ENCODE assay signal across 11 cellular contexts in genomic region chr17:30236297-30236624, GRCh38. TPM values are rescaled to one million over a fixed set of nuclear protein-coding genes. Genes with fewer than 3 reads are reported as not detected.
A peak's percentile ranks its signal among the peaks of the same experiment; 100 is the strongest.
DNase-seq lines count a peak whose midpoint lies in the region; ATAC-seq, FAIRE-seq and TF ChIP-seq lines count a peak whose summit lies in the region.
"Had no signal": no experiment of that assay in that cellular context is flagged by ENCODE, and none has a peak within 500 bp of the region (broad histone marks: within the 10 kb centered on the region; RNA-seq: fewer than 3 reads in every experiment).

No MANE protein-coding gene starts in this region.

- H3K4me1 Mint-ChIP-seq in Caco-2 (ENCODE audit: low read depth, unreplicated experiment), result peaks cover 36% of the 10 kb centered on the region

- no peak overlapping the region for H2AFZ ChIP-seq in MM.1S (ENCODE audit: low read length)
- H2AFZ ChIP-seq in endothelial cell of umbilical vein (ENCODE audit: low read depth, low read length), result peak overlapping the region; percentile 61
- H2AFZ ChIP-seq in osteoblast (ENCODE audit: low read length), result peak overlapping the region; percentile 78

- H3K9ac ChIP-seq in MM.1S (ENCODE audit: low read length) (no peak overlapping the region), endothelial cell of umbilical vein (replicated peaks; ENCODE audit: extremely low read depth, insufficient read depth, low read length) (no peak overlapping the region)

- H3K27ac ChIP-seq in MM.1S (ENCODE audit: low read length) (no peak overlapping the region), endothelial cell of umbilical vein (ENCODE audit: insufficient read depth, low read depth, low read length) (no peak overlapping the region), osteoblast (ENCODE audit: low read depth, low read length) (no peak overlapping the region)

- intact Hi-C loops in Caco-2 (cut with micrococcal nuclease; ENCODE audit: unreplicated experiment) (loop anchor here (2.0 to 5.0 kb wide), 3 partner anchors 44 to 131 kb away; no protein-coding TSS in a partner anchor), endothelial cell of umbilical vein (cut with micrococcal nuclease) (loop anchor here (5.0 kb wide), 1 partner anchor 109 kb away; no protein-coding TSS in a partner anchor)

- H3K27me3 Mint-ChIP-seq in Caco-2 (ENCODE audit: insufficient read depth, unreplicated experiment), result no peaks in the 10 kb centered on the region

- no peak for ATAC-seq in GM21737 (IDR thresholded peaks at IDR 0.05; ENCODE audit: unreplicated experiment)

- H3K27ac Mint-ChIP-seq in Caco-2 (ENCODE audit: unreplicated experiment), result peak overlapping the region; percentile 91

- H3K36me3 ChIP-seq in Caco-2 (ENCODE audit: control insufficient read depth, insufficient read depth, low read length) (no peaks in the 10 kb centered on the region), MM.1S (replicated peaks; ENCODE audit: insufficient read depth, low read length) (no peaks in the 10 kb centered on the region), endothelial cell of umbilical vein (ENCODE audit: control insufficient read depth in 2 of 2, extremely low read depth in 1 of 2, insufficient read depth in 2 of 2, low read length in 2 of 2) (no peaks in the 10 kb centered on the region), osteoblast (ENCODE audit: insufficient read depth, low read length) (no peaks in the 10 kb centered on the region)

- H3K79me2 ChIP-seq in MM.1S (ENCODE audit: low read length) (no peaks in the 10 kb centered on the region), endothelial cell of umbilical vein (ENCODE audit: control insufficient read depth, insufficient read depth, low read length) (no peaks in the 10 kb centered on the region), osteoblast (ENCODE audit: insufficient read depth, low read length) (no peaks in the 10 kb centered on the region)

- no peaks in the 10 kb centered on the region for H3F3A ChIP-seq in MM.1S (ENCODE audit: insufficient read depth, low read length)

- TF ChIP-seq CTCF in Caco-2 (IDR thresholded peaks at IDR 0.05; ENCODE audit: insufficient read depth in 1 of 2, low read depth in 1 of 2, low read length in 1 of 2, severe bottlenecking in 1 of 2, unreplicated experiment in 1 of 2), result no peak
- no peak for TF ChIP-seq CTCF in MM.1S (IDR thresholded peaks at IDR 0.05; ENCODE audit: low read length)
- no peak for TF ChIP-seq CTCF in endothelial cell of umbilical vein (IDR thresholded peaks at IDR 0.05; ENCODE audit: extremely low read depth in 1 of 2, insufficient read depth in 1 of 2, low read depth in 1 of 2, low read length in 2 of 2)
- no peak for TF ChIP-seq CTCF in osteoblast (IDR thresholded peaks at IDR 0.05; ENCODE audit: extremely low read depth, low read depth, low read length)

- no peaks in the 10 kb centered on the region for H3K27me3 ChIP-seq in Caco-2 (replicated peaks; ENCODE audit: control insufficient read depth, insufficient read depth, low read length)
- H3K27me3 ChIP-seq in MM.1S (replicated peaks; ENCODE audit: insufficient read depth, low read length), result peaks cover 30% of the 10 kb centered on the region
- H3K27me3 ChIP-seq in endothelial cell of umbilical vein (ENCODE audit: control insufficient read depth in 2 of 2, insufficient read depth in 2 of 2, low read length in 2 of 2), result peaks cover 51 to 55% of the 10 kb centered on the region in 2 experiments
- peaks cover 69% of the 10 kb centered on the region for H3K27me3 ChIP-seq in osteoblast (ENCODE audit: insufficient read depth, low read length)

- peak overlapping the region; percentile 98 for H3K4me3 Mint-ChIP-seq in Caco-2 (ENCODE audit: unreplicated experiment)

- H3K9me1 ChIP-seq in endothelial cell of umbilical vein (replicated peaks; ENCODE audit: control insufficient read depth, extremely low read depth, insufficient read depth, low read length), result no peaks in the 10 kb centered on the region

- DNase-seq in Caco-2 (no peak), MM.1S (no peak), endothelial cell of umbilical vein (ENCODE audit: low read depth, low spot score) (no peak), osteoblast (ENCODE audit: insufficient read length, low spot score, missing footprints) (no peak), NCI-H524 (lab: John Stamatoyannopoulos, UW) (no peak), SW480 (ENCODE audit: low spot score) (no peak)
- DNase-seq in stimulated activated naive CD4-positive, alpha-beta T cell treated with Interleukin-2 at 50 U/mL for 16 hours (lab: John Stamatoyannopoulos, UW), result no peak
- DNase-seq: activated CD4-positive, CD25-positive, alpha-beta regulatory T cell treated with anti-CD3 and anti-CD28 coated beads, Interleukin-2, amount 50 U/mL, for 72 hours; midbrain had no signal

- peaks cover 29% of the 10 kb centered on the region for H3K4me1 ChIP-seq in Caco-2
- H3K4me1 ChIP-seq in MM.1S (ENCODE audit: low read length), result no peaks in the 10 kb centered on the region
- H3K4me1 ChIP-seq in endothelial cell of umbilical vein (ENCODE audit: control insufficient read depth, extremely low read depth, insufficient read depth, low read length), result peaks cover 8% of the 10 kb centered on the region
- peaks cover 19% of the 10 kb centered on the region for H3K4me1 ChIP-seq in osteoblast (ENCODE audit: insufficient read depth, low read length)

- dilution Hi-C loops in endothelial cell of umbilical vein (cut with MboI; ENCODE audit: extremely low pct_ligation_motif_present, low sequenced_read_pairs), result no loop called here

- FAIRE-seq in endothelial cell of umbilical vein (lab: Jason Lieb, UNC), result peak; percentile 43
- FAIRE-seq: G401.6 had no signal

- no peaks in the 10 kb centered on the region for H3K9me3 ChIP-seq in Caco-2
- H3K9me3 ChIP-seq in MM.1S (replicated peaks; ENCODE audit: insufficient read depth, low read length), result no peaks in the 10 kb centered on the region
- H3K9me3 ChIP-seq in endothelial cell of umbilical vein (replicated peaks; ENCODE audit: control insufficient read depth, insufficient read depth, low read length), result no peaks in the 10 kb centered on the region
- no peaks in the 10 kb centered on the region for H3K9me3 ChIP-seq in osteoblast (ENCODE audit: low read depth, low read length)

- TF ChIP-seq POLR2A in endothelial cell of umbilical vein (IDR thresholded peaks at IDR 0.05; ENCODE audit: low read depth, low read length), result no peak

- H3K9me2 ChIP-seq in MM.1S (replicated peaks; ENCODE audit: insufficient read depth, low read length), result no peaks in the 10 kb centered on the region

- H3K9me3 Mint-ChIP-seq in Caco-2 (ENCODE audit: unreplicated experiment), result no peaks in the 10 kb centered on the region

- H4K20me1 ChIP-seq in MM.1S (ENCODE audit: insufficient read depth, low read length), result no peaks in the 10 kb centered on the region
- H4K20me1 ChIP-seq in endothelial cell of umbilical vein (replicated peaks; ENCODE audit: control insufficient read depth, extremely low read depth, insufficient read depth, low read length), result no peaks in the 10 kb centered on the region
- no peaks in the 10 kb centered on the region for H4K20me1 ChIP-seq in osteoblast (ENCODE audit: insufficient read depth, low read length)

- peaks cover 13% of the 10 kb centered on the region for H3K36me3 Mint-ChIP-seq in Caco-2 (ENCODE audit: insufficient read depth, unreplicated experiment)

- H3K4me3 ChIP-seq in Caco-2 (ENCODE audit: low read depth, low read length), result peak overlapping the region; percentile 57
- H3K4me3 ChIP-seq in MM.1S (ENCODE audit: low read length), result peak overlapping the region; percentile 49; the same call in 1 of the 2 replicates
- H3K4me3 ChIP-seq in endothelial cell of umbilical vein (replicated peaks in 1 of 3; ENCODE audit: insufficient read depth in 1 of 3, low read depth in 1 of 3, low read length in 3 of 3), result peak overlapping the region in 1 of 3 experiments; percentile 40
- H3K4me3 ChIP-seq in osteoblast (ENCODE audit: insufficient read depth, low read length), result peak overlapping the region; percentile 68

- POLR2A ChIA-PET in Caco-2 (lab: Charles Lee) (interaction anchor here (0.6 to 1.3 kb wide), 3 partner anchors 10 to 546 kb away, joined by 3 to 7 read pairs (median 6); no protein-coding TSS in a partner anchor), endothelial cell of umbilical vein (lab: Charles Lee) (no interaction called here)

- BruUV-seq in Caco-2 (replicated peaks; lab: Mats Ljungman, UMichigan) (no TSS peak), endothelial cell of umbilical vein (replicated peaks; lab: Mats Ljungman, UMichigan) (no TSS peak)

- CTCF ChIA-PET in Caco-2 (lab: Charles Lee) (interaction anchor here (0.7 to 2.7 kb wide), 12 partner anchors 11 to 140 kb away, joined by 3 to 17 read pairs (median 6); partner anchors contain the start of gene NSRP1), endothelial cell of umbilical vein (lab: Charles Lee) (interaction anchor here (0.6 to 5.2 kb wide), 28 partner anchors 10 to 145 kb away, joined by 3 to 73 read pairs (median 4); partner anchors contain the start of gene NSRP1)

- H3K4me2 ChIP-seq in MM.1S (ENCODE audit: low read depth, low read length) (peak overlapping the region; percentile 86; the same call in 1 of the 2 replicates), endothelial cell of umbilical vein (ENCODE audit: insufficient read depth, low read length) (peak overlapping the region; percentile 67), osteoblast (ENCODE audit: insufficient read depth, low read length) (peak overlapping the region; percentile 83)

RNA-seq across cellular contexts. Expression of gene SLC6A4, which starts 0.8 kb away (rescaled TPM):
- total RNA-seq in Caco-2 (2022) (15.0 and 20.6 TPM in 2 replicates), endothelial cell of umbilical vein (not detected in 2 replicates), osteoblast (0.36 TPM in 1 of 2 replicates, not detected in the other)
- polyA plus RNA-seq in endothelial cell of umbilical vein, result 0.18 and 0.25 TPM in 2 replicates
- polyA plus RNA-seq in endothelial cell of umbilical vein (2011; cell fraction: cytosol; rRNA removed), result 0.06 TPM in 1 of 2 replicates, not detected in the other
- 0.21 and 0.28 TPM in 2 replicates for polyA plus RNA-seq in endothelial cell of umbilical vein (2011; cell fraction: nucleus; rRNA removed)
- not detected in 2 replicates for polyA plus RNA-seq in endothelial cell of umbilical vein (2012)
- 0.06 TPM in 1 of 2 replicates, not detected in the other for polyA minus RNA-seq in endothelial cell of umbilical vein
- polyA minus RNA-seq in endothelial cell of umbilical vein (2011; cell fraction: cytosol; rRNA and poly(A)+ RNA removed), result not detected
- not detected in 2 replicates for polyA minus RNA-seq in endothelial cell of umbilical vein (2011; cell fraction: nucleus; rRNA and poly(A)+ RNA removed)

RNA-seq across cellular contexts. Expression of gene BLMH, which starts 55.5 kb away (rescaled TPM):
- total RNA-seq in Caco-2 (2022) (56.1 and 57.4 TPM in 2 replicates), endothelial cell of umbilical vein (65.8 and 75.0 TPM in 2 replicates), osteoblast (36.5 and 39.8 TPM in 2 replicates)
- polyA plus RNA-seq in endothelial cell of umbilical vein, result 18.6 and 24.6 TPM in 2 replicates
- polyA plus RNA-seq in endothelial cell of umbilical vein (2011; cell fraction: cytosol; rRNA removed), result 30.5 and 31.9 TPM in 2 replicates
- polyA plus RNA-seq in endothelial cell of umbilical vein (2011; cell fraction: nucleus; rRNA removed), result 31.7 and 31.9 TPM in 2 replicates
- 67.4 and 74.6 TPM in 2 replicates for polyA plus RNA-seq in endothelial cell of umbilical vein (2012)
- 24.8 and 32.6 TPM in 2 replicates for polyA minus RNA-seq in endothelial cell of umbilical vein
- 9.7 TPM for polyA minus RNA-seq in endothelial cell of umbilical vein (2011; cell fraction: cytosol; rRNA and poly(A)+ RNA removed)
- 37.9 and 47.1 TPM in 2 replicates for polyA minus RNA-seq in endothelial cell of umbilical vein (2011; cell fraction: nucleus; rRNA and poly(A)+ RNA removed)

Comparison
In these comparisons a context has a peak if more than half of its experiments do, and no peak if none do; other contexts are left out.
1. RNA of gene SLC6A4, which starts 0.8 kb away (total RNA-seq): 15.0 to 20.6 TPM in Caco-2; 0.36 TPM in osteoblast and not detected in endothelial cell of umbilical vein; every median in the first group is over 10 times any median in the second.
2. Peak in every context shown above with its lines, with median percentiles within 50 percentile points of each other: H3K4me2 ChIP-seq.